26 cellular contexts compared by ENCODE assay signal in genomic region chr14:66955159-66955558, GRCh38.
"Had no signal": no experiment of that assay in that cellular context is flagged by ENCODE, and none has a peak within 500 bp of the region (broad histone marks: within the 10 kb centered on the region; RNA-seq: fewer than 3 reads in every experiment).

No MANE protein-coding gene starts in this region.

- H3K27me3 ChIP-seq: colonic mucosa, esophagus muscularis mucosa, gastrocnemius medialis, heart right ventricle, left lung had no signal

- ATAC-seq: effector memory CD8-positive, alpha-beta T cell; gastrocnemius medialis; heart right ventricle; left colon; left lung; left ventricle myocardium superior; lower lobe of right lung; mucosa of descending colon had no signal

- H3K36me3 ChIP-seq: colonic mucosa, lower lobe of right lung had no signal

- H3K27ac ChIP-seq: colonic mucosa, esophagus muscularis mucosa, gastrocnemius medialis, left lung, lower lobe of right lung had no signal

- H3K27ac Mint-ChIP-seq: dendritic cell treated with granulocyte-macrophage colony-stimulating factor and Interleukin-4, amounts not matched to agents 40 ng/mL and 50 ng/mL, for 4 days; effector memory CD8-positive, alpha-beta T cell; endodermal cell; immature natural killer cell; mesothelial cell of epicardium; naive B cell had no signal

- DNase-seq: colonic mucosa; cortex of kidney; effector CD8-positive, alpha-beta T cell; effector memory CD8-positive, alpha-beta T cell; endodermal cell; foreskin fibroblast; foreskin melanocyte; gastrocnemius medialis; glutamatergic neuron; head of caudate nucleus; heart right ventricle; hippocampal formation; immature natural killer cell; islet precursor cell; kidney; kidney glomerular epithelial cell; left colon; left lung; left ventricle myocardium superior; lower lobe of right lung; mesenchymal stem cell; mucosa of descending colon; naive B cell had no signal

- H3K4me1 Mint-ChIP-seq: endodermal cell, immature natural killer cell, mesothelial cell of epicardium, naive B cell had no signal

- H3K9me3 ChIP-seq: colonic mucosa, gastrocnemius medialis had no signal

- H3K27me3 Mint-ChIP-seq: dendritic cell treated with granulocyte-macrophage colony-stimulating factor and Interleukin-4, amounts not matched to agents 40 ng/mL and 50 ng/mL, for 4 days; effector memory CD8-positive, alpha-beta T cell; naive B cell had no signal

- H3K4me1 ChIP-seq: colonic mucosa, esophagus muscularis mucosa, gastrocnemius medialis, left lung, lower lobe of right lung had no signal

- H3K4me3 ChIP-seq: colonic mucosa, esophagus muscularis mucosa, gastrocnemius medialis, heart right ventricle, left lung, lower lobe of right lung, mucosa of descending colon had no signal

- H3K4me3 Mint-ChIP-seq: dendritic cell treated with granulocyte-macrophage colony-stimulating factor and Interleukin-4, amounts not matched to agents 40 ng/mL and 50 ng/mL, for 4 days; effector memory CD8-positive, alpha-beta T cell; endodermal cell; immature natural killer cell; mesothelial cell of epicardium; naive B cell had no signal
